In genomic region chr6:101284131-101284530, GRCh38 we compare ENCODE assay signal across 7 cellular contexts.
"Had no signal": no experiment of that assay in that cellular context is flagged by ENCODE, and none has a peak within 500 bp of the region (broad histone marks: within the 10 kb centered on the region; RNA-seq: fewer than 3 reads in every experiment).

No MANE protein-coding gene starts in this region.

- H3K4me2 ChIP-seq: GM23338 had no signal

- H3K4me1 Mint-ChIP-seq: GM23338, H9, IgD-negative memory B cell had no signal

- H3K4me3 ChIP-seq: GM23338 had no signal

- H3K9me3 Mint-ChIP-seq: GM23338, H9 had no signal

- H3K27me3 Mint-ChIP-seq: IgD-negative memory B cell had no signal

- DNase-seq: H9, HCEC 1CT, KBM-7 had no signal

- ATAC-seq: GM23338, HepG2 had no signal

- H2AFZ ChIP-seq: GM23338 had no signal

- H3K27ac ChIP-seq: HL-60 had no signal

- H3K4me3 Mint-ChIP-seq: GM23338, H9, IgD-negative memory B cell had no signal

- H3K36me3 Mint-ChIP-seq: IgD-negative memory B cell had no signal

- H3K27ac Mint-ChIP-seq: GM23338, H9, IgD-negative memory B cell had no signal
